1 cellular context compared by ENCODE assay signal in the genomic region with DNA sequence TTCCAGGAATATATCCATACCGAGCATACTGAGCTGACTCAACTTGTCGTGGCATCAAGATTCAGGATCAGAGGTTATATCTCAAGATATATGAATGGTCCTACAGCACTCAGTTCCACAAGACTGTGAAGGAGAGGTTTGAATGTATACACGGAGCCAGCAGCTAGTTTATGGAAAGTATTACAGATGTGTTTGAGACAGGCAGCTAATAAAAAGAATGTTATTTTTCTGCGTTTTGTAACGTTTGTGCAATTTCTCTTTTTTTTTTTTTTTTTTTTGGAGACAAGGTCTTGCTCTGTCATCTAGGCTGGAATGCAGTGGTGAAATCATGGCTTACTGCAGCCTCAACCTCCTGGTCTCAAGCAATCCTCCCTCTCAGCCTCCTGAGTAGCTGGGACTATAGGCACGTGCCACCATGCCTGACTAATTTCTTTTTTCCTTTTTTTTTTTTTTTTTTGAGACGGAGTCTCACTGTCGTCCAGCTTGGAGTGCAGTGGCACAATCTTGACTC.
TF ChIP-seq lines count a peak whose summit lies in the region.

No MANE protein-coding gene starts in this region.

TF ChIP-seq in SK-N-SH treated with all-trans-retinoic acid at 6 μM for 48 hours, 23 proteins besides CTCF, POLR2A, EP300 and RAD21 (continued from another document):
- TF ChIP-seq PATZ1 (CRISPR knock-in tag; IDR thresholded peaks at IDR 0.05; ENCODE audit: borderline replicate concordance): no peak
- TF ChIP-seq ESRRG (CRISPR knock-in tag; IDR thresholded peaks at IDR 0.05): no peak
- TF ChIP-seq, protein P1, sequence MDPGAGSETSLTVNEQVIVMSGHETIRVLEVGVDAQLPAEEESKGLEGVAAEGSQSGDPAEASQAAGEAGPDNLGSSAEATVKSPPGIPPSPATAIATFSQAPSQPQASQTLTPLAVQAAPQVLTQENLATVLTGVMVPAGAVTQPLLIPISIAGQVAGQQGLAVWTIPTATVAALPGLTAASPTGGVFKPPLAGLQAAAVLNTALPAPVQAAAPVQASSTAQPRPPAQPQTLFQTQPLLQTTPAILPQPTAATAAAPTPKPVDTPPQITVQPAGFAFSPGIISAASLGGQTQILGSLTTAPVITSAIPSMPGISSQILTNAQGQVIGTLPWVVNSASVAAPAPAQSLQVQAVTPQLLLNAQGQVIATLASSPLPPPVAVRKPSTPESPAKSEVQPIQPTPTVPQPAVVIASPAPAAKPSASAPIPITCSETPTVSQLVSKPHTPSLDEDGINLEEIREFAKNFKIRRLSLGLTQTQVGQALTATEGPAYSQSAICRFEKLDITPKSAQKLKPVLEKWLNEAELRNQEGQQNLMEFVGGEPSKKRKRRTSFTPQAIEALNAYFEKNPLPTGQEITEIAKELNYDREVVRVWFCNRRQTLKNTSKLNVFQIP (CRISPR knock-in tag; IDR thresholded peaks at IDR 0.05; ENCODE audit: borderline replicate concordance, low read depth): no peak
- TF ChIP-seq ZNF70 (CRISPR knock-in tag; IDR thresholded peaks at IDR 0.05): no peak
- TF ChIP-seq TCF4 (CRISPR knock-in tag; IDR thresholded peaks at IDR 0.05; ENCODE audit: borderline replicate concordance): no peak
- no peak for TF ChIP-seq ISL1 (CRISPR knock-in tag; IDR thresholded peaks at IDR 0.05)
- TF ChIP-seq ZFP3 (CRISPR knock-in tag; IDR thresholded peaks at IDR 0.05): no peak
- TF ChIP-seq GLIS3 (CRISPR knock-in tag; IDR thresholded peaks at IDR 0.05): no peak
- TF ChIP-seq ZNF8 (CRISPR knock-in tag; IDR thresholded peaks at IDR 0.05): no peak
- TF ChIP-seq CSDC2 (CRISPR knock-in tag; IDR thresholded peaks at IDR 0.05): no peak
TF ChIP-seq in SK-N-SH treated with all-trans-retinoic acid at 6 μM for 48 hours: peak in this region for 0.
